Comparison of ENCODE assay signal across 8 cellular contexts in the genomic region with DNA sequence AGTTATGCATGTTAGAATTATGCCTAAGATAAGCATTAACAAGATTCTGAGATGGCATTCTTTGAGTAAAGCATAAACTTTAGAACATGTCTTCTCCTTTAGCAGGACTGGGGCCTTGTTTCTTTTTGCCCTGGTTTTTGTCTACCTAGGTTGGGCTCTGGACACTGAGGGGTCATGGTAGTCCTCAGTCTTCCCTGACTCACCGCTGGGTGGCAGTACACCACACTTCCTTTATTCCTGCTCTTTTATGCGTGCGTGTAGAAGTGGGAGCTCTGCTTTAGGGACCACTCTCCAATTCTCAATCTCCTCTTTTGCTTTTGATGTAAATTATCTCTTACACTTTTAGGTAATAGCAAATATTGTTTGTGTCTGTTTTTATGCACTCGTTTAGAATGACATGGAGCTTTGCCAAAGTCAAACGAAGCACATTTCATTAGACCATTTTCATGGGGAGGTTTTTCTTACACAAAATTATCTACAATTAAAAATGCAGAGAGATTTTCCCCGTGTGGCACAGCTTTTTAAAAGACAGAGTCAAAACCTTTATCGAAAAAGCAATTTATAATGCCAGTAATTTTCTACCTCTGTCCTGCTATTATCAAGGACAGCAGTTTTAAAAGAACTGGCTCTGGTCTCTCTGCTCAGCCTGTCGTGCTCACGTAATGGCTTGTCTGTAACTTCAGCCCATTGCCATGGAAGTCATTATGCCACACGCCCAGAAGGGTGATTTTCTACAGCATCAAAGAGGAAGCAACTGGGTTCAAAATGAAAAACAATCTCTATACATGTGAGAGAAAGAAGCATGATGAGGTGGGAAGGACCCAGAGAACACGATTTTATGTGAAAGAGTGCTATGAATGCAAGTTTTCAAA.
DNase-seq lines count a peak whose midpoint lies in the region; ATAC-seq, FAIRE-seq and TF ChIP-seq lines count a peak whose summit lies in the region.

No MANE protein-coding gene starts in this region.

- H3K27ac ChIP-seq in A549 (peak overlapping the region in 1 of 2 experiments; percentile 17; a peak in 1 of 6 replicates), heart right ventricle (peak overlapping the region in 2 of 10 donors; percentile 3 to 4)

- H3K4me2 ChIP-seq in A549 = no peak overlapping the region

- CTCF ChIA-PET in A549 (lab: Yijun Ruan, JAX) = interaction anchor here (0.6 to 1.6 kb wide), 16 partner anchors 8 to 680 kb away, joined by 3 to 7 read pairs (median 3); no protein-coding TSS in a partner anchor

- H3K4me3 Mint-ChIP-seq in activated naive CD8-positive, alpha-beta T cell treated with anti-CD3 and anti-CD28 coated beads for 36 hours = no peak overlapping the region

- TF ChIP-seq EP300 in A549 (IDR thresholded peaks at IDR 0.05) = no peak

- TF ChIP-seq POLR2A in A549 (IDR thresholded peaks at IDR 0.05; ENCODE audit: low read length) = no peak

- H3K4me3 ChIP-seq in A549 = no peak overlapping the region
- peak overlapping the region in 4 of 10 donors; percentile 3 to 25 (median 15) for H3K4me3 ChIP-seq in heart right ventricle

- FAIRE-seq in A549 (lab: Jason Lieb, UNC) (no peak), urothelium cell line (lab: Jason Lieb, UNC) (no peak)

- no peaks in the 10 kb centered on the region for H3K27me3 Mint-ChIP-seq in activated naive CD8-positive, alpha-beta T cell treated with anti-CD3 and anti-CD28 coated beads for 36 hours

- peak; percentile 19 to 48 for DNase-seq in A549 (ENCODE audit: low read depth in 1 of 2, low spot score in 1 of 2)
- DNase-seq in HuH-7.5 (ENCODE audit: low spot score) = peak; percentile 22
- DNase-seq in SKM-1 (lab: John Stamatoyannopoulos, UW; ENCODE audit: unreplicated experiment) = peak; percentile 71
- peak; percentile 61 for DNase-seq in activated naive CD8-positive, alpha-beta T cell treated with anti-CD3 and anti-CD28 coated beads for 36 hours
- peak; percentile 78 to 83 for DNase-seq in heart right ventricle
- peak; percentile 81 for DNase-seq in putamen (ENCODE audit: low spot score)
- DNase-seq in urothelium cell line (ENCODE audit: low spot score) = peak; percentile 50

- intact Hi-C loops in heart right ventricle (cut with DNase I) = loop anchor here (1.0 to 10.0 kb wide), 15 partner anchors 123 to 615 kb away; a partner anchor contains a TSS

- WGBS in A549 (ENCODE audit: missing lambda C conversion rate) = 40% methylated on average over 11 of the region's 11 CpGs
- WGBS in heart right ventricle, 2 donors = 26 to 28% methylated on average over 11 of the region's 11 CpGs

- peak; percentile 60 for TF ChIP-seq CTCF in A549 (IDR thresholded peaks at IDR 0.05)
- peak; percentile 68 to 94 (median 88) for TF ChIP-seq CTCF in heart right ventricle (IDR thresholded peaks at IDR 0.05)

- H3K36me3 Mint-ChIP-seq in activated naive CD8-positive, alpha-beta T cell treated with anti-CD3 and anti-CD28 coated beads for 36 hours = no peaks in the 10 kb centered on the region

- peaks cover 8% of the 10 kb centered on the region for H3K4me1 ChIP-seq in A549
- peaks cover 0 to 17% (median 7%) of the 10 kb centered on the region in 9 donors for H3K4me1 ChIP-seq in heart right ventricle

- H3K4me1 Mint-ChIP-seq in activated naive CD8-positive, alpha-beta T cell treated with anti-CD3 and anti-CD28 coated beads for 36 hours = peaks cover 33% of the 10 kb centered on the region

- no peaks in the 10 kb centered on the region for H3K27me3 ChIP-seq in heart right ventricle

- H3K9me3 ChIP-seq in A549 (no peaks in the 10 kb centered on the region), heart right ventricle (no peaks in the 10 kb centered on the region)

- H3K27ac Mint-ChIP-seq in activated naive CD8-positive, alpha-beta T cell treated with anti-CD3 and anti-CD28 coated beads for 36 hours = no peak overlapping the region

- no peaks in the 10 kb centered on the region for H3K36me3 ChIP-seq in heart right ventricle

- TF ChIP-seq RAD21 in A549 (conservative IDR thresholded peaks at IDR 0.05 in 1 of 2, IDR thresholded peaks at IDR 0.05 in 1 of 2) = peak; percentile 73 to 75

- peak; percentile 78 to 90; a peak in 5 of 6 replicates for ATAC-seq in A549
- peak; percentile 71 for ATAC-seq in GM18511 (IDR thresholded peaks at IDR 0.05; ENCODE audit: unreplicated experiment)
- peak; percentile 90 to 96 (median 92) for ATAC-seq in heart right ventricle

- POLR2A ChIA-PET in A549 (lab: Yijun Ruan, JAX) = no interaction called here

- no peaks in the 10 kb centered on the region for H3K9me3 Mint-ChIP-seq in activated naive CD8-positive, alpha-beta T cell treated with anti-CD3 and anti-CD28 coated beads for 36 hours

TF ChIP-seq in A549, 52 proteins besides CTCF, POLR2A, EP300 and RAD21:
- TF ChIP-seq SMC3 (IDR thresholded peaks at IDR 0.05) = peak; percentile 73
- TF ChIP-seq, protein P1, sequence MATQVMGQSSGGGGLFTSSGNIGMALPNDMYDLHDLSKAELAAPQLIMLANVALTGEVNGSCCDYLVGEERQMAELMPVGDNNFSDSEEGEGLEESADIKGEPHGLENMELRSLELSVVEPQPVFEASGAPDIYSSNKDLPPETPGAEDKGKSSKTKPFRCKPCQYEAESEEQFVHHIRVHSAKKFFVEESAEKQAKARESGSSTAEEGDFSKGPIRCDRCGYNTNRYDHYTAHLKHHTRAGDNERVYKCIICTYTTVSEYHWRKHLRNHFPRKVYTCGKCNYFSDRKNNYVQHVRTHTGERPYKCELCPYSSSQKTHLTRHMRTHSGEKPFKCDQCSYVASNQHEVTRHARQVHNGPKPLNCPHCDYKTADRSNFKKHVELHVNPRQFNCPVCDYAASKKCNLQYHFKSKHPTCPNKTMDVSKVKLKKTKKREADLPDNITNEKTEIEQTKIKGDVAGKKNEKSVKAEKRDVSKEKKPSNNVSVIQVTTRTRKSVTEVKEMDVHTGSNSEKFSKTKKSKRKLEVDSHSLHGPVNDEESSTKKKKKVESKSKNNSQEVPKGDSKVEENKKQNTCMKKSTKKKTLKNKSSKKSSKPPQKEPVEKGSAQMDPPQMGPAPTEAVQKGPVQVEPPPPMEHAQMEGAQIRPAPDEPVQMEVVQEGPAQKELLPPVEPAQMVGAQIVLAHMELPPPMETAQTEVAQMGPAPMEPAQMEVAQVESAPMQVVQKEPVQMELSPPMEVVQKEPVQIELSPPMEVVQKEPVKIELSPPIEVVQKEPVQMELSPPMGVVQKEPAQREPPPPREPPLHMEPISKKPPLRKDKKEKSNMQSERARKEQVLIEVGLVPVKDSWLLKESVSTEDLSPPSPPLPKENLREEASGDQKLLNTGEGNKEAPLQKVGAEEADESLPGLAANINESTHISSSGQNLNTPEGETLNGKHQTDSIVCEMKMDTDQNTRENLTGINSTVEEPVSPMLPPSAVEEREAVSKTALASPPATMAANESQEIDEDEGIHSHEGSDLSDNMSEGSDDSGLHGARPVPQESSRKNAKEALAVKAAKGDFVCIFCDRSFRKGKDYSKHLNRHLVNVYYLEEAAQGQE (IDR thresholded peaks at IDR 0.05) = no peak
TF ChIP-seq in A549: peak in this region for 1.

Comparison
In these comparisons a context has a peak if more than half of its experiments do, and no peak if none do; other contexts are left out.
1. DNase-seq: peak in every context shown above with its lines; median percentile 81 in putamen; 80 in heart right ventricle; 71 in SKM-1; 61 in activated naive CD8-positive, alpha-beta T cell treated with anti-CD3 and anti-CD28 coated beads for 36 hours; 50 in urothelium cell line; 34 in A549; 22 in HuH-7.5.